18 cellular contexts compared by ENCODE assay signal in the genomic region with DNA sequence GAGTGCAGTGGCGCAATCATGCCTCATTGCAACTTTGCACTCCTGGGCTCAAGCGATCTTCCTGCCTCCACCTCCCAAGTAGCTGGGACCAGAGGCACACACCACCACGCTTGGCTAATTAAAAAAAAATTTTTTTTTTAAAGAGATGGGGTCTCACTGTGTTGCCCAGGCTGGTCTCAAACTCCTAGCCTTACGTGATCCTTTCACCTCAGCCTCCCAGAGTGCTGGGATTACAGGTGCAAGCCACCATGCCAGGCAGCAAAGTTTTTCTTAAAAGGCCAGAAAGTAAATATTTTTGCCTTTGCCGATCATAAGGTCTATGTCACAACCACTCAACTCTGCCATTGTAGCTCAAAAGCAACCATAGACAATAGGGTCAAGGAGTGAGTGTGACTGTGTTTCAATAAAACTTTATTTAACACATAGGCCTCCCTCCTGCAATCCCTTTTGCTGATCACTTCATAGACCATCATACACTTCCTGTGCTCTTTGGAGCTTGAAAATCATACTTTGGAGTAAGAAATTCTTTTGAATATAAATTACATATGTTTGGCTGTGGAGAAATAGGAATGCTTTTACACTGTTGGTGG. TPM values are rescaled to one million over a fixed set of nuclear protein-coding genes. Genes with fewer than 3 reads are reported as not detected.
DNase-seq lines count a peak whose midpoint lies in the region; ATAC-seq, FAIRE-seq and TF ChIP-seq lines count a peak whose summit lies in the region.
"Had no signal": no experiment of that assay in that cellular context is flagged by ENCODE, and none has a peak within 500 bp of the region (broad histone marks: within the 10 kb centered on the region; RNA-seq: fewer than 3 reads in every experiment).

No MANE protein-coding gene starts in this region.

- no peak for TF ChIP-seq RAD21 in HepG2 (CRISPR knock-in tag; IDR thresholded peaks at IDR 0.05)
- TF ChIP-seq RAD21 in K562 (CRISPR knock-in tag; conservative IDR thresholded peaks at IDR 0.05 in 1 of 2, IDR thresholded peaks at IDR 0.05 in 1 of 2) = no peak

- H3K27me3 ChIP-seq in HepG2 (ENCODE audit: control insufficient read depth in 1 of 2, insufficient read depth in 2 of 2, low read length in 2 of 2) = no peaks in the 10 kb centered on the region
- H3K27me3 ChIP-seq in right lobe of liver = no peaks in the 10 kb centered on the region
- H3K27me3 ChIP-seq in K562 (ENCODE audit: control insufficient read depth in 2 of 2, insufficient read depth in 2 of 2, low read length in 2 of 2) = peaks cover 4 to 22% of the 10 kb centered on the region in 2 experiments; a peak in 2 of 5 replicates
- H3K27me3 ChIP-seq: MG63 had no signal

- H3K36me3 ChIP-seq in HepG2 (replicated peaks in 1 of 2; ENCODE audit: control insufficient read depth in 1 of 2, insufficient read depth in 2 of 2, low read length in 2 of 2) = no peaks in the 10 kb centered on the region
- no peaks in the 10 kb centered on the region for H3K36me3 ChIP-seq in right lobe of liver
- no peaks in the 10 kb centered on the region for H3K36me3 ChIP-seq in K562 (ENCODE audit: control insufficient read depth, insufficient read depth, low read length)
- H3K36me3 ChIP-seq: MG63 had no signal

- in situ Hi-C loops in HepG2 (cut with HindIII; ENCODE audit: extremely low pct_ligation_motif_present, low pct_unique_long_range_greater_than_20kb) (no loop called here), K562 (cut with MboI) (no loop called here)

- POLR2A ChIA-PET in HepG2 (lab: Yijun Ruan, JAX) (no interaction called here), RWPE1 (lab: Yijun Ruan, JAX; ENCODE audit: low non-redundant PET) (no interaction called here), K562 (lab: Yijun Ruan, JAX) (interaction anchor here (1.2 kb wide), 1 partner anchor 8 kb away, joined by 3 read pairs; no protein-coding TSS in a partner anchor)

- FAIRE-seq in HepG2 (lab: Jason Lieb, UNC) = no peak
- FAIRE-seq in K562 (lab: Jason Lieb, UNC) = no peak

- no peak for TF ChIP-seq EP300 in HepG2 (IDR thresholded peaks at IDR 0.05; ENCODE audit: low read depth in 2 of 2, low read length in 2 of 2)
- no peak for TF ChIP-seq EP300 in HepG2 (CRISPR knock-in tag; IDR thresholded peaks at IDR 0.05; ENCODE audit: borderline replicate concordance)
- TF ChIP-seq EP300 in K562 (IDR thresholded peaks at IDR 0.05; ENCODE audit: low read length) = no peak

- 78% methylated on average over 5 of the region's 5 CpGs for WGBS in HepG2 (ENCODE audit: low lambda C conversion rate)
- WGBS in right lobe of liver (ENCODE audit: insufficient coverage, low coverage, low lambda C conversion rate, missing lambda C conversion rate) = 98% methylated on average over 5 of the region's 5 CpGs
- WGBS in K562 (ENCODE audit: insufficient coverage, low coverage, missing lambda C conversion rate) = 23% methylated on average over 5 of the region's 5 CpGs

- H3K27ac ChIP-seq in HepG2 (ENCODE audit: extremely low read length, insufficient read depth, low read length) = no peak overlapping the region
- H3K27ac ChIP-seq in right lobe of liver = no peak overlapping the region
- H3K27ac ChIP-seq in RWPE1 = peak overlapping the region; percentile 56; the same call in 1 of the 2 replicates
- H3K27ac ChIP-seq in K562 (ENCODE audit: extremely low read depth, low read depth, low read length) = no peak overlapping the region
- H3K27ac ChIP-seq: KMS-11, SK-N-MC had no signal

- intact Hi-C loops in HepG2 (cut with micrococcal nuclease; ENCODE audit: unreplicated experiment) (no loop called here), right lobe of liver (cut with DNase I) (no loop called here), K562 (cut with micrococcal nuclease) (no loop called here), left ventricle myocardium superior (cut with micrococcal nuclease) (no loop called here)

- no peaks in the 10 kb centered on the region for H3K9me3 ChIP-seq in HepG2 (ENCODE audit: low read length)
- no peaks in the 10 kb centered on the region for H3K9me3 ChIP-seq in right lobe of liver
- H3K9me3 ChIP-seq in K562 (replicated peaks; ENCODE audit: control insufficient read depth, insufficient read depth, low read depth, low read length) = no peaks in the 10 kb centered on the region
- H3K9me3 ChIP-seq: MG63 had no signal

- H2AFZ ChIP-seq in HepG2 (ENCODE audit: low read length) (no peak overlapping the region), K562 (ENCODE audit: low read depth, low read length) (no peak overlapping the region)

- no peaks in the 10 kb centered on the region for H3K27me3 Mint-ChIP-seq in natural killer cell treated with Interleukin-12 subunit alpha and Interleukin-12 subunit beta and Interleukin-15 and Interleukin-18, amount 100 ng/mL, for 72 hours
- H3K27me3 Mint-ChIP-seq in endothelial cell (ENCODE audit: unreplicated experiment) = no peaks in the 10 kb centered on the region

- peak overlapping the region; percentile 93 to 97 for H3K27ac Mint-ChIP-seq in natural killer cell treated with Interleukin-12 subunit alpha and Interleukin-12 subunit beta and Interleukin-15 and Interleukin-18, amount 100 ng/mL, for 72 hours
- H3K27ac Mint-ChIP-seq in endothelial cell (ENCODE audit: unreplicated experiment) = no peak overlapping the region

- BruUV-seq in HepG2 (replicated peaks; lab: Mats Ljungman, UMichigan) (no TSS peak), K562 (replicated peaks; lab: Mats Ljungman, UMichigan) (no TSS peak)

- peak overlapping the region; percentile 41 for H3K4me3 Mint-ChIP-seq in natural killer cell treated with Interleukin-12 subunit alpha and Interleukin-12 subunit beta and Interleukin-15 and Interleukin-18, amount 100 ng/mL, for 72 hours
- H3K4me3 Mint-ChIP-seq in endothelial cell (ENCODE audit: unreplicated experiment) = no peak overlapping the region
- H3K4me3 Mint-ChIP-seq: H9 had no signal

- no peak overlapping the region for H3K4me3 ChIP-seq in HepG2 (replicated peaks in 1 of 3; ENCODE audit: insufficient read depth in 1 of 3, low read depth in 2 of 3, low read length in 3 of 3)
- H3K4me3 ChIP-seq in right lobe of liver = no peak overlapping the region
- no peak overlapping the region for H3K4me3 ChIP-seq in K562
- H3K4me3 ChIP-seq: MG63, SK-N-MC had no signal

- H3K4me1 Mint-ChIP-seq in natural killer cell treated with Interleukin-12 subunit alpha and Interleukin-12 subunit beta and Interleukin-15 and Interleukin-18, amount 100 ng/mL, for 72 hours (ENCODE audit: low read depth in 2 of 2) = peaks cover 63% of the 10 kb centered on the region in 2 donors
- H3K4me1 Mint-ChIP-seq in endothelial cell (ENCODE audit: unreplicated experiment) = peaks cover 9% of the 10 kb centered on the region

- peaks cover 16% of the 10 kb centered on the region for H3K4me1 ChIP-seq in HepG2 (ENCODE audit: insufficient read depth, low read length)
- peaks cover 0 to 5% (median 0%) of the 10 kb centered on the region in 4 donors for H3K4me1 ChIP-seq in right lobe of liver
- H3K4me1 ChIP-seq in K562 (replicated peaks in 1 of 2; ENCODE audit: control insufficient read depth in 2 of 2, insufficient read depth in 2 of 2, low read length in 2 of 2) = no peaks in the 10 kb centered on the region; a peak in 1 of 5 replicates

- H3K79me2 ChIP-seq in HepG2 (ENCODE audit: insufficient read depth, low read length) = no peaks in the 10 kb centered on the region
- H3K79me2 ChIP-seq in K562 (ENCODE audit: control insufficient read depth, insufficient read depth, low read length) = no peaks in the 10 kb centered on the region

- no peak for ATAC-seq in HepG2
- ATAC-seq in right lobe of liver = no peak
- ATAC-seq in K562 = no peak
- no peak for ATAC-seq in natural killer cell treated with Interleukin-12 subunit alpha and Interleukin-12 subunit beta and Interleukin-15 and Interleukin-18, amount 100 ng/mL, for 72 hours
- no peak for ATAC-seq in left ventricle myocardium superior
- ATAC-seq: PC-3 had no signal

- peaks cover 3% of the 10 kb centered on the region for H3K9me3 Mint-ChIP-seq in natural killer cell treated with Interleukin-12 subunit alpha and Interleukin-12 subunit beta and Interleukin-15 and Interleukin-18, amount 100 ng/mL, for 72 hours
- H3K9me3 Mint-ChIP-seq in endothelial cell (ENCODE audit: unreplicated experiment) = no peaks in the 10 kb centered on the region
- H3K9me3 Mint-ChIP-seq: H9 had no signal

- no peaks in the 10 kb centered on the region for H4K20me1 ChIP-seq in HepG2 (ENCODE audit: insufficient read depth, low read length)
- H4K20me1 ChIP-seq in K562 (replicated peaks; ENCODE audit: control insufficient read depth, insufficient read depth, low read length) = no peaks in the 10 kb centered on the region

- TF ChIP-seq CTCF in HepG2 (CRISPR knock-in tag; IDR thresholded peaks at IDR 0.05) (no peak), right lobe of liver (IDR thresholded peaks at IDR 0.05) (no peak), RWPE1 (conservative IDR thresholded peaks at IDR 0.05; ENCODE audit: low read depth) (no peak), K562 (IDR thresholded peaks at IDR 0.05 in 2 of 3, conservative IDR thresholded peaks at IDR 0.05 in 1 of 3; ENCODE audit: insufficient read depth in 2 of 3, low read depth in 1 of 3, low read length in 3 of 3) (no peak), endothelial cell (IDR thresholded peaks at IDR 0.05; ENCODE audit: unreplicated experiment) (no peak)

- CTCF ChIA-PET in HepG2 (lab: Yijun Ruan, JAX; ENCODE audit: low intra/inter-chr PET ratio, low total read pairs) (no interaction called here), RWPE1 (lab: Yijun Ruan, JAX) (no interaction called here), K562 (lab: Yijun Ruan, JAX; ENCODE audit: low intra/inter-chr PET ratio) (no interaction called here)

- H3K36me3 Mint-ChIP-seq in natural killer cell treated with Interleukin-12 subunit alpha and Interleukin-12 subunit beta and Interleukin-15 and Interleukin-18, amount 100 ng/mL, for 72 hours = no peaks in the 10 kb centered on the region
- peaks cover 5% of the 10 kb centered on the region for H3K36me3 Mint-ChIP-seq in endothelial cell (ENCODE audit: low read depth, unreplicated experiment)

- H3K4me2 ChIP-seq in HepG2 (ENCODE audit: low read depth, low read length) (no peak overlapping the region), K562 (ENCODE audit: insufficient read depth, low read length) (no peak overlapping the region)
- H3K4me2 ChIP-seq: KMS-11 had no signal

- DNase-seq in HepG2 (ENCODE audit: low spot score) (no peak), right lobe of liver (no peak), RWPE1 (ENCODE audit: low spot score) (no peak), K562 (ENCODE audit: extremely low read depth in 1 of 4, low spot score in 3 of 4) (no peak), left ventricle myocardium superior (no peak), endothelial cell (ENCODE audit: low spot score) (no peak)
- no peak for DNase-seq in natural killer cell treated with Interleukin-12 subunit alpha and Interleukin-12 subunit beta and Interleukin-15 and Interleukin-18, amount 100 ng/mL, for 72 hours (ENCODE audit: low spot score)
- no peak for DNase-seq in stimulated activated naive CD4-positive, alpha-beta T cell (lab: John Stamatoyannopoulos, UW)
- DNase-seq: COR-L47, DMS53, H9, MG63, NCI-H1105, NCI-H187, NCI-H748 treated with DMSO at 0.1 percent for 48 hours, PC-3 had no signal

- TF ChIP-seq POLR2A in HepG2 (IDR thresholded peaks at IDR 0.05; ENCODE audit: insufficient read depth in 1 of 2, low read depth in 2 of 2, low read length in 2 of 2) (no peak), right lobe of liver (IDR thresholded peaks at IDR 0.05) (no peak), K562 (conservative IDR thresholded peaks at IDR 0.05) (no peak)

- H3K9me1 ChIP-seq in K562 (ENCODE audit: control insufficient read depth, insufficient read depth, low read length) = no peaks in the 10 kb centered on the region

- H3K9ac ChIP-seq in HepG2 (ENCODE audit: insufficient read depth, low read depth, low read length) = no peak overlapping the region
- H3K9ac ChIP-seq in K562 (ENCODE audit: insufficient read depth in 1 of 2, low read depth in 2 of 2, low read length in 2 of 2) = no peak overlapping the region
- H3K9ac ChIP-seq: KMS-11 had no signal

RNA-seq across cellular contexts. Expression of a gene that starts 48.6 kb away (rescaled TPM):
- total RNA-seq in HepG2 (2016; rRNA removed; fragmentation: Illumina TruSeq; extraction: Trizol) (3.7 and 4.1 TPM in 2 replicates), right lobe of liver (10 to 100 TPM in 2 of 6 experiments, 1 to 10 TPM in 4; 4.7 to 13.0 (median 7.4) TPM), K562 (2014; rRNA removed) (0.37 and 0.82 TPM in 2 replicates), K562 (2014; rRNA removed; fragmentation: Illumina TruSeq; extraction: Trizol) (0.70 and 0.80 TPM in 2 replicates), K562 (2015; rRNA removed; fragmentation: Illumina TruSeq; extraction: Trizol) (0.25 and 0.53 TPM in 2 replicates), K562 (2021) (0.85 and 1.1 TPM in 2 replicates), left ventricle myocardium superior (11.0 TPM), endothelial cell (ENCODE audit: unreplicated experiment) (39.7 TPM)
- total RNA-seq in HepG2 (2016; cell fraction: cytosol; rRNA removed; fragmentation: Illumina TruSeq; extraction: Trizol; ENCODE audit: low read depth) = 2.6 and 3.8 TPM in 2 replicates
- total RNA-seq in HepG2 (2016; cell fraction: insoluble cytoplasmic fraction; rRNA removed; fragmentation: Illumina TruSeq; extraction: Trizol) = 3.1 and 4.2 TPM in 2 replicates
- 5.9 and 7.2 TPM in 2 replicates for total RNA-seq in HepG2 (2016; cell fraction: membrane; rRNA removed; fragmentation: Illumina TruSeq; extraction: Trizol)
- 3.4 and 3.9 TPM in 2 replicates for total RNA-seq in HepG2 (2016; cell fraction: nucleus; rRNA removed; fragmentation: Illumina TruSeq; extraction: Trizol)
- polyA plus RNA-seq in HepG2 (2011; rRNA removed) (3.8 and 5.7 TPM in 2 replicates), K562 (2011; rRNA removed) (0.65 and 0.76 TPM in 2 replicates), K562 (2014; fragmentation: Illumina TruSeq; extraction: Trizol) (0.83 and 1.0 TPM in 2 replicates), K562 (2014; fragmentation: Nextera tagmentation; extraction: Ambion mirVana) (under 1 TPM; 0.11 to 0.45 TPM), K562 (2014; rRNA removed) (0.37 and 0.49 TPM in 2 replicates)
- 3.4 and 4.7 TPM in 2 replicates for polyA plus RNA-seq in HepG2 (2011; cell fraction: cytosol; rRNA removed)
- 1.5 and 1.9 TPM in 2 replicates for polyA plus RNA-seq in HepG2 (2011; cell fraction: nucleus; rRNA removed)
- polyA plus RNA-seq in HepG2 (2012) = 4.6 and 6.5 TPM in 2 replicates
- 5.8 and 6.2 TPM in 2 replicates for polyA plus RNA-seq in HepG2 (2016; cell fraction: cytosol; fragmentation: Illumina TruSeq; extraction: Trizol; ENCODE audit: low read depth)
- 4.8 and 6.5 TPM in 2 replicates for polyA plus RNA-seq in HepG2 (2016; cell fraction: insoluble cytoplasmic fraction; fragmentation: Illumina TruSeq; extraction: Trizol; ENCODE audit: low read depth)
- 8.3 and 9.8 TPM in 2 replicates for polyA plus RNA-seq in HepG2 (2016; cell fraction: membrane; fragmentation: Illumina TruSeq; extraction: Trizol; ENCODE audit: low read depth)
- polyA plus RNA-seq in HepG2 (2016; cell fraction: nucleus; fragmentation: Illumina TruSeq; extraction: Trizol; ENCODE audit: insufficient read depth, low read depth) = 4.8 and 6.1 TPM in 2 replicates
- polyA minus RNA-seq in HepG2 (2011; rRNA and poly(A)+ RNA removed; ENCODE audit: low replicate concordance) = 2.4 and 9.2 TPM in 2 replicates
- 3.4 and 3.7 TPM in 2 replicates for polyA minus RNA-seq in HepG2 (2011; cell fraction: cytosol; rRNA and poly(A)+ RNA removed)
- polyA minus RNA-seq in HepG2 (2011; cell fraction: nucleus; rRNA and poly(A)+ RNA removed) = 5.8 and 7.1 TPM in 2 replicates
- 2.3 and 5.3 TPM in 2 replicates for total RNA-seq in K562 (2011; cell fraction: chromatin; rRNA removed; ENCODE audit: low replicate concordance)
- 0.53 and 1.2 TPM in 2 replicates for total RNA-seq in K562 (2011; cell fraction: nucleolus; rRNA removed)
- 1.8 TPM in 2 replicates for total RNA-seq in K562 (2011; cell fraction: nucleoplasm; rRNA removed)
- 0.21 and 0.65 TPM in 2 replicates for polyA plus RNA-seq in K562 (2011; cell fraction: cytosol; rRNA removed)
- polyA plus RNA-seq in K562 (2011; cell fraction: nucleus; rRNA removed) = 0.30 and 0.56 TPM in 2 replicates
- 0.56 and 0.58 TPM in 2 replicates for polyA plus RNA-seq in K562 (2012)
- 1.3 and 2.2 TPM in 2 replicates for polyA minus RNA-seq in K562 (2011; rRNA and poly(A)+ RNA removed)
- polyA minus RNA-seq in K562 (2011; cell fraction: cytosol; rRNA and poly(A)+ RNA removed) = 0.48 TPM in 1 of 2 replicates, not detected in the other
- polyA minus RNA-seq in K562 (2011; cell fraction: nucleus; rRNA and poly(A)+ RNA removed) = 0.56 and 0.67 TPM in 2 replicates
- 10 to 100 TPM; 73.9 to 81.9 TPM for total RNA-seq in natural killer cell treated with Interleukin-12 subunit alpha and Interleukin-12 subunit beta and Interleukin-15 and Interleukin-18, amount 100 ng/mL, for 72 hours

RNA-seq across cellular contexts. Expression of a gene that starts 59.3 kb away (rescaled TPM):
- 71.7 and 115 TPM in 2 replicates for total RNA-seq in HepG2 (2016; rRNA removed; fragmentation: Illumina TruSeq; extraction: Trizol)
- total RNA-seq in HepG2 (2016; cell fraction: cytosol; rRNA removed; fragmentation: Illumina TruSeq; extraction: Trizol; ENCODE audit: low read depth) = 7.4 and 12.1 TPM in 2 replicates
- total RNA-seq in HepG2 (2016; cell fraction: insoluble cytoplasmic fraction; rRNA removed; fragmentation: Illumina TruSeq; extraction: Trizol) = 75.7 and 110 TPM in 2 replicates
- total RNA-seq in HepG2 (2016; cell fraction: membrane; rRNA removed; fragmentation: Illumina TruSeq; extraction: Trizol) = 18.1 and 21.0 TPM in 2 replicates
- 55.8 and 57.0 TPM in 2 replicates for total RNA-seq in HepG2 (2016; cell fraction: nucleus; rRNA removed; fragmentation: Illumina TruSeq; extraction: Trizol)
- polyA plus RNA-seq in HepG2 (2011; rRNA removed) = 25.3 and 27.4 TPM in 2 replicates
- 15.9 and 21.9 TPM in 2 replicates for polyA plus RNA-seq in HepG2 (2011; cell fraction: cytosol; rRNA removed)
- polyA plus RNA-seq in HepG2 (2011; cell fraction: nucleus; rRNA removed) = 13.2 and 13.6 TPM in 2 replicates
- 54.8 and 61.8 TPM in 2 replicates for polyA plus RNA-seq in HepG2 (2012)
- 10.3 and 10.9 TPM in 2 replicates for polyA plus RNA-seq in HepG2 (2016; cell fraction: cytosol; fragmentation: Illumina TruSeq; extraction: Trizol; ENCODE audit: low read depth)
- polyA plus RNA-seq in HepG2 (2016; cell fraction: insoluble cytoplasmic fraction; fragmentation: Illumina TruSeq; extraction: Trizol; ENCODE audit: low read depth) = 145 and 154 TPM in 2 replicates
- 14.8 and 15.6 TPM in 2 replicates for polyA plus RNA-seq in HepG2 (2016; cell fraction: membrane; fragmentation: Illumina TruSeq; extraction: Trizol; ENCODE audit: low read depth)
- 77.3 and 80.9 TPM in 2 replicates for polyA plus RNA-seq in HepG2 (2016; cell fraction: nucleus; fragmentation: Illumina TruSeq; extraction: Trizol; ENCODE audit: insufficient read depth, low read depth)
- polyA minus RNA-seq in HepG2 (2011; rRNA and poly(A)+ RNA removed; ENCODE audit: low replicate concordance) = 7.5 and 11.6 TPM in 2 replicates
- polyA minus RNA-seq in HepG2 (2011; cell fraction: cytosol; rRNA and poly(A)+ RNA removed) = 26.6 and 26.8 TPM in 2 replicates
- 50.7 and 56.8 TPM in 2 replicates for polyA minus RNA-seq in HepG2 (2011; cell fraction: nucleus; rRNA and poly(A)+ RNA removed)
- 10 to 100 TPM; 27.3 to 40.1 (median 31.1) TPM for total RNA-seq in right lobe of liver
- total RNA-seq in K562 (2011; cell fraction: chromatin; rRNA removed; ENCODE audit: low replicate concordance) = 38.5 and 116 TPM in 2 replicates
- 19.7 and 20.5 TPM in 2 replicates for total RNA-seq in K562 (2011; cell fraction: nucleolus; rRNA removed)
- total RNA-seq in K562 (2011; cell fraction: nucleoplasm; rRNA removed) = 33.6 and 56.9 TPM in 2 replicates
- 36.6 and 46.1 TPM in 2 replicates for total RNA-seq in K562 (2014; rRNA removed)
- total RNA-seq in K562 (2014; rRNA removed; fragmentation: Illumina TruSeq; extraction: Trizol) = 60.9 and 84.1 TPM in 2 replicates
- total RNA-seq in K562 (2015; rRNA removed; fragmentation: Illumina TruSeq; extraction: Trizol) = 47.3 and 54.8 TPM in 2 replicates
- total RNA-seq in K562 (2021) = 90.0 and 103 TPM in 2 replicates
- polyA plus RNA-seq in K562 (2011; rRNA removed) = 55.0 and 87.9 TPM in 2 replicates
- 15.6 and 22.5 TPM in 2 replicates for polyA plus RNA-seq in K562 (2011; cell fraction: cytosol; rRNA removed)
- 15.6 and 20.4 TPM in 2 replicates for polyA plus RNA-seq in K562 (2011; cell fraction: nucleus; rRNA removed)
- polyA plus RNA-seq in K562 (2012) = 46.5 and 101 TPM in 2 replicates
- polyA plus RNA-seq in K562 (2014; fragmentation: Illumina TruSeq; extraction: Trizol) = 136 and 150 TPM in 2 replicates
- 10 to 100 TPM; 39.5 to 65.5 TPM for polyA plus RNA-seq in K562 (2014; fragmentation: Nextera tagmentation; extraction: Ambion mirVana)
- polyA plus RNA-seq in K562 (2014; rRNA removed) = 86.9 and 108 TPM in 2 replicates
- polyA minus RNA-seq in K562 (2011; rRNA and poly(A)+ RNA removed) = 75.8 and 76.9 TPM in 2 replicates
- 27.1 and 32.6 TPM in 2 replicates for polyA minus RNA-seq in K562 (2011; cell fraction: cytosol; rRNA and poly(A)+ RNA removed)
- 15.3 and 26.3 TPM in 2 replicates for polyA minus RNA-seq in K562 (2011; cell fraction: nucleus; rRNA and poly(A)+ RNA removed)
- total RNA-seq in natural killer cell treated with Interleukin-12 subunit alpha and Interleukin-12 subunit beta and Interleukin-15 and Interleukin-18, amount 100 ng/mL, for 72 hours = 10 to 100 TPM; 87.3 to 90.5 TPM
- total RNA-seq in left ventricle myocardium superior = 47.0 TPM
- total RNA-seq in endothelial cell (ENCODE audit: unreplicated experiment) = 46.2 TPM
